30 cellular contexts compared by ENCODE assay signal in the genomic region with DNA sequence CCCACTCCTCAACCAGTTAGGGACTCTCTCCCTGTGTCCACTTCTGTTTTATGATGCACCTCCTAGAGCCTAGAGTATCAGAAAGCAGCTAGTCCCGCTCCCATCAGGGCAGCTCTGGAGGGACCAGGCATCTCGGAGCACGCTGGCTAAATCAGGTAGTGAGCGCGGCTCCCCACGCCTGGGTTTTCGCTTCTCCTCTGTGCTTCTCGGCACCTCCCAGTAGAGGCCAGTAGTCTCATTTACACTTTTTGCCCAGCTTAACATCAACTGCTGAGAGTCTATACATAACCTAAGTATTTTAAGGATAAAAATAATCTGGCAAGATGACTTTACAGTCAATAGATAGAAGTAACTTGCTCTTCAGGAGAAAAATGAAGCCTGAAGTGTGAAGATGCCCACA.
"Had no signal": no experiment of that assay in that cellular context is flagged by ENCODE, and none has a peak within 500 bp of the region (broad histone marks: within the 10 kb centered on the region; RNA-seq: fewer than 3 reads in every experiment).

No MANE protein-coding gene starts in this region.

- H3K4me1 ChIP-seq: ascending aorta, SJSA1 had no signal

- H3K36me3 ChIP-seq: ascending aorta, cardiac muscle cell, SJSA1 had no signal

- H3K9me3 ChIP-seq: ascending aorta, SJSA1 had no signal

- H3K27me3 ChIP-seq: ascending aorta, SJSA1 had no signal

- H3K4me2 ChIP-seq: KMS-11 had no signal

- H3K4me3 ChIP-seq: ascending aorta, cardiac muscle cell, SJSA1 had no signal

- H3K9ac ChIP-seq: KMS-11 had no signal

- DNase-seq: activated CD4-positive, alpha-beta T cell treated with anti-CD3 and anti-CD28 coated beads for 36 hours; activated CD4-positive, alpha-beta T cell treated with anti-CD3 and anti-CD28 coated beads, Interleukin-2, amount 10 ng/mL, durations not matched to agents 7 days and 5 days; activated CD4-positive, alpha-beta T cell treated with anti-CD3 and anti-CD28 coated beads, Interleukin-2, amount 50 U/mL, for 48 hours; activated CD8-positive, alpha-beta T cell treated with anti-CD3 and anti-CD28 coated beads, Interleukin-2, amount 10 ng/mL, durations not matched to agents 7 days and 5 days; activated gamma-delta T cell; activated naive CD4-positive, alpha-beta T cell treated with Interleukin-2 at 50 U/mL for 16 hours; activated naive CD8-positive, alpha-beta T cell treated with anti-CD3 and anti-CD28 coated beads, Interleukin-2, amount 10 ng/mL, durations not matched to agents 7 days and 5 days; activated T-cell treated with anti-CD3 and anti-CD28 coated beads, Interleukin-2, amount 50 U/mL, for 24 hours; amygdala; NCI-H1105; NCI-H1417 treated with DMSO at 0.1 percent for 48 hours; NCI-H187 treated with DMSO at 0.1 percent for 48 hours; NCI-H2081; NCI-H226; NCI-H446 treated with DMSO at 0.1 percent for 48 hours; NCI-H524; NCI-H69; NCI-H82; SHP77 treated with DMSO at 0.1 percent for 48 hours; SW 1271; T-helper 1 cell; T-helper 2 cell; T1000 had no signal

- ATAC-seq: activated CD4-positive, alpha-beta T cell treated with anti-CD3 and anti-CD28 coated beads for 36 hours; activated CD4-positive, CD25-positive, alpha-beta regulatory T cell treated with anti-CD3 and anti-CD28 coated beads, Interleukin-2, amount 50 U/mL, for 24 hours; activated CD8-positive, alpha-beta T cell treated with anti-CD3 and anti-CD28 coated beads, Interleukin-2, amount 10 ng/mL, durations not matched to agents 7 days and 5 days; Panc1; SK-N-SH treated with all-trans-retinoic acid at 6 μM for 48 hours had no signal

- H3K27ac ChIP-seq: ascending aorta, cardiac muscle cell, KMS-11, SJSA1 had no signal
